Comparison of ENCODE assay signal across 1 cellular context in genomic region chr6:31548423-31548873, GRCh38.
TF ChIP-seq lines count a peak whose summit lies in the region.

No MANE protein-coding gene starts in this region.

TF ChIP-seq in HepG2, 621 proteins besides CTCF, POLR2A, EP300 and RAD21:
- TF ChIP-seq TBX2 (CRISPR knock-in tag; IDR thresholded peaks at IDR 0.05; ENCODE audit: borderline replicate concordance) (0 out of 2 replicates have a peak, but pooled peaks have one; percentile 9), ZBTB7B (CRISPR knock-in tag; IDR thresholded peaks at IDR 0.05) (no peak), GPN1 (CRISPR knock-in tag; IDR thresholded peaks at IDR 0.05; ENCODE audit: borderline replicate concordance) (no peak), ZNF776 (CRISPR knock-in tag; IDR thresholded peaks at IDR 0.05) (no peak), CEBPG (CRISPR knock-in tag; IDR thresholded peaks at IDR 0.05) (no peak), ZBTB46 (CRISPR knock-in tag; IDR thresholded peaks at IDR 0.05; ENCODE audit: borderline replicate concordance) (peak; percentile 67; the same call in 1 of the 2 replicates), ATF7 (IDR thresholded peaks at IDR 0.05) (no peak), ATF7 (CRISPR knock-in tag; IDR thresholded peaks at IDR 0.05) (0 out of 2 replicates have a peak, but pooled peaks have one; percentile 5), ZNF556 (CRISPR knock-in tag; IDR thresholded peaks at IDR 0.05; ENCODE audit: borderline replicate concordance) (0 out of 2 replicates have a peak, but pooled peaks have one; percentile 3), ZNF253 (CRISPR knock-in tag; IDR thresholded peaks at IDR 0.05; ENCODE audit: borderline replicate concordance) (0 out of 2 replicates have a peak, but pooled peaks have one; percentile 38)
